ENCODE assay signal across 1 cellular context in genomic region chr2:12928197-12928596, GRCh38.
TF ChIP-seq lines count a peak whose summit lies in the region.

No MANE protein-coding gene starts in this region.

TF ChIP-seq in GM23338, 12 proteins besides CTCF, POLR2A, EP300 and RAD21 (continued from another document):
- TF ChIP-seq, protein P1, sequence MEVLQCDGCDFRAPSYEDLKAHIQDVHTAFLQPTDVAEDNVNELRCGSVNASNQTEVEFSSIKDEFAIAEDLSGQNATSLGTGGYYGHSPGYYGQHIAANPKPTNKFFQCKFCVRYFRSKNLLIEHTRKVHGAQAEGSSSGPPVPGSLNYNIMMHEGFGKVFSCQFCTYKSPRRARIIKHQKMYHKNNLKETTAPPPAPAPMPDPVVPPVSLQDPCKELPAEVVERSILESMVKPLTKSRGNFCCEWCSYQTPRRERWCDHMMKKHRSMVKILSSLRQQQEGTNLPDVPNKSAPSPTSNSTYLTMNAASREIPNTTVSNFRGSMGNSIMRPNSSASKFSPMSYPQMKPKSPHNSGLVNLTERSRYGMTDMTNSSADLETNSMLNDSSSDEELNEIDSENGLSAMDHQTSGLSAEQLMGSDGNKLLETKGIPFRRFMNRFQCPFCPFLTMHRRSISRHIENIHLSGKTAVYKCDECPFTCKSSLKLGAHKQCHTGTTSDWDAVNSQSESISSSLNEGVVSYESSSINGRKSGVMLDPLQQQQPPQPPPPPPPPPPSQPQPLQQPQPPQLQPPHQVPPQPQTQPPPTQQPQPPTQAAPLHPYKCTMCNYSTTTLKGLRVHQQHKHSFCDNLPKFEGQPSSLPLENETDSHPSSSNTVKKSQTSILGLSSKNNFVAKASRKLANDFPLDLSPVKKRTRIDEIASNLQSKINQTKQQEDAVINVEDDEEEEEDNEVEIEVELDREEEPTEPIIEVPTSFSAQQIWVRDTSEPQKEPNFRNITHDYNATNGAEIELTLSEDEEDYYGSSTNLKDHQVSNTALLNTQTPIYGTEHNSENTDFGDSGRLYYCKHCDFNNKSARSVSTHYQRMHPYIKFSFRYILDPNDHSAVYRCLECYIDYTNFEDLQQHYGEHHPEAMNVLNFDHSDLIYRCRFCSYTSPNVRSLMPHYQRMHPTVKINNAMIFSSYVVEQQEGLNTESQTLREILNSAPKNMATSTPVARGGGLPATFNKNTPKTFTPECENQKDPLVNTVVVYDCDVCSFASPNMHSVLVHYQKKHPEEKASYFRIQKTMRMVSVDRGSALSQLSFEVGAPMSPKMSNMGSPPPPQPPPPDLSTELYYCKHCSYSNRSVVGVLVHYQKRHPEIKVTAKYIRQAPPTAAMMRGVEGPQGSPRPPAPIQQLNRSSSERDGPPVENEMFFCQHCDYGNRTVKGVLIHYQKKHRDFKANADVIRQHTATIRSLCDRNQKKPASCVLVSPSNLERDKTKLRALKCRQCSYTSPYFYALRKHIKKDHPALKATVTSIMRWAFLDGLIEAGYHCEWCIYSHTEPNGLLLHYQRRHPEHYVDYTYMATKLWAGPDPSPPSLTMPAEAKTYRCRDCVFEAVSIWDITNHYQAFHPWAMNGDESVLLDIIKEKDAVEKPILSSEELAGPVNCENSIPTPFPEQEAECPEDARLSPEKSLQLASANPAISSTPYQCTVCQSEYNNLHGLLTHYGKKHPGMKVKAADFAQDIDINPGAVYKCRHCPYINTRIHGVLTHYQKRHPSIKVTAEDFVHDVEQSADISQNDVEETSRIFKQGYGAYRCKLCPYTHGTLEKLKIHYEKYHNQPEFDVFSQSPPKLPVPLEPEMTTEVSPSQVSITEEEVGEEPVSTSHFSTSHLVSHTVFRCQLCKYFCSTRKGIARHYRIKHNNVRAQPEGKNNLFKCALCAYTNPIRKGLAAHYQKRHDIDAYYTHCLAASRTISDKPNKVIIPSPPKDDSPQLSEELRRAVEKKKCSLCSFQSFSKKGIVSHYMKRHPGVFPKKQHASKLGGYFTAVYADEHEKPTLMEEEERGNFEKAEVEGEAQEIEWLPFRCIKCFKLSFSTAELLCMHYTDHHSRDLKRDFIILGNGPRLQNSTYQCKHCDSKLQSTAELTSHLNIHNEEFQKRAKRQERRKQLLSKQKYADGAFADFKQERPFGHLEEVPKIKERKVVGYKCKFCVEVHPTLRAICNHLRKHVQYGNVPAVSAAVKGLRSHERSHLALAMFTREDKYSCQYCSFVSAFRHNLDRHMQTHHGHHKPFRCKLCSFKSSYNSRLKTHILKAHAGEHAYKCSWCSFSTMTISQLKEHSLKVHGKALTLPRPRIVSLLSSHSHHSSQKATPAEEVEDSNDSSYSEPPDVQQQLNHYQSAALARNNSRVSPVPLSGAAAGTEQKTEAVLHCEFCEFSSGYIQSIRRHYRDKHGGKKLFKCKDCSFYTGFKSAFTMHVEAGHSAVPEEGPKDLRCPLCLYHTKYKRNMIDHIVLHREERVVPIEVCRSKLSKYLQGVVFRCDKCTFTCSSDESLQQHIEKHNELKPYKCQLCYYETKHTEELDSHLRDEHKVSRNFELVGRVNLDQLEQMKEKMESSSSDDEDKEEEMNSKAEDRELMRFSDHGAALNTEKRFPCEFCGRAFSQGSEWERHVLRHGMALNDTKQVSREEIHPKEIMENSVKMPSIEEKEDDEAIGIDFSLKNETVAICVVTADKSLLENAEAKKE (CRISPR knock-in tag; IDR thresholded peaks at IDR 0.05) = no peak
- TF ChIP-seq EZH2 (IDR thresholded peaks at IDR 0.05; ENCODE audit: low read depth, unreplicated experiment) (no peak), JUNB (IDR thresholded peaks at IDR 0.05; ENCODE audit: unreplicated experiment) (no peak), ZNF114 (CRISPR knock-in tag; IDR thresholded peaks at IDR 0.05) (no peak), ETS1 (IDR thresholded peaks at IDR 0.05) (no peak), NANOG (IDR thresholded peaks at IDR 0.05; ENCODE audit: borderline replicate concordance) (no peak), ZNF331 (CRISPR knock-in tag; IDR thresholded peaks at IDR 0.05; ENCODE audit: low read depth) (no peak), CREB1 (CRISPR knock-in tag; IDR thresholded peaks at IDR 0.05; ENCODE audit: low read depth) (no peak), POLR2AphosphoS5 (IDR thresholded peaks at IDR 0.05; ENCODE audit: low read depth) (no peak)
- TF ChIP-seq, protein P2, sequence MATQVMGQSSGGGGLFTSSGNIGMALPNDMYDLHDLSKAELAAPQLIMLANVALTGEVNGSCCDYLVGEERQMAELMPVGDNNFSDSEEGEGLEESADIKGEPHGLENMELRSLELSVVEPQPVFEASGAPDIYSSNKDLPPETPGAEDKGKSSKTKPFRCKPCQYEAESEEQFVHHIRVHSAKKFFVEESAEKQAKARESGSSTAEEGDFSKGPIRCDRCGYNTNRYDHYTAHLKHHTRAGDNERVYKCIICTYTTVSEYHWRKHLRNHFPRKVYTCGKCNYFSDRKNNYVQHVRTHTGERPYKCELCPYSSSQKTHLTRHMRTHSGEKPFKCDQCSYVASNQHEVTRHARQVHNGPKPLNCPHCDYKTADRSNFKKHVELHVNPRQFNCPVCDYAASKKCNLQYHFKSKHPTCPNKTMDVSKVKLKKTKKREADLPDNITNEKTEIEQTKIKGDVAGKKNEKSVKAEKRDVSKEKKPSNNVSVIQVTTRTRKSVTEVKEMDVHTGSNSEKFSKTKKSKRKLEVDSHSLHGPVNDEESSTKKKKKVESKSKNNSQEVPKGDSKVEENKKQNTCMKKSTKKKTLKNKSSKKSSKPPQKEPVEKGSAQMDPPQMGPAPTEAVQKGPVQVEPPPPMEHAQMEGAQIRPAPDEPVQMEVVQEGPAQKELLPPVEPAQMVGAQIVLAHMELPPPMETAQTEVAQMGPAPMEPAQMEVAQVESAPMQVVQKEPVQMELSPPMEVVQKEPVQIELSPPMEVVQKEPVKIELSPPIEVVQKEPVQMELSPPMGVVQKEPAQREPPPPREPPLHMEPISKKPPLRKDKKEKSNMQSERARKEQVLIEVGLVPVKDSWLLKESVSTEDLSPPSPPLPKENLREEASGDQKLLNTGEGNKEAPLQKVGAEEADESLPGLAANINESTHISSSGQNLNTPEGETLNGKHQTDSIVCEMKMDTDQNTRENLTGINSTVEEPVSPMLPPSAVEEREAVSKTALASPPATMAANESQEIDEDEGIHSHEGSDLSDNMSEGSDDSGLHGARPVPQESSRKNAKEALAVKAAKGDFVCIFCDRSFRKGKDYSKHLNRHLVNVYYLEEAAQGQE (IDR thresholded peaks at IDR 0.05; ENCODE audit: unreplicated experiment) = no peak
